In genomic region chr10:72029414-72029813, GRCh38 we compare ENCODE assay signal across 17 cellular contexts. TPM values are rescaled to one million over a fixed set of nuclear protein-coding genes. Genes with fewer than 3 reads are reported as not detected.
DNase-seq lines count a peak whose midpoint lies in the region; ATAC-seq and TF ChIP-seq lines count a peak whose summit lies in the region.
"Had no signal": no experiment of that assay in that cellular context is flagged by ENCODE, and none has a peak within 500 bp of the region (broad histone marks: within the 10 kb centered on the region; RNA-seq: fewer than 3 reads in every experiment).

No MANE protein-coding gene starts in this region.

- H3K4me3 ChIP-seq in right cardiac atrium (ENCODE audit: low read length) (no peak overlapping the region), gastrocnemius medialis (no peak overlapping the region), gastroesophageal sphincter (no peak overlapping the region)
- H3K4me3 ChIP-seq: BLaER1 treated with 17β-estradiol and CSF1 and Interleukin-3, amounts not matched to agents 10 nM and 100 nM; GM12878; GM23248; HAP-1 had no signal

- DNase-seq in right cardiac atrium (no peak), left ventricle myocardium superior (no peak), nephron progenitor cell (no peak), gastrocnemius medialis (no peak), type B pancreatic cell (ENCODE audit: extremely low spot score, unreplicated experiment) (no peak), OCI-M1 (lab: John Stamatoyannopoulos, UW) (no peak)
- DNase-seq: Calu3; CD8-positive, alpha-beta T cell; DND-41; EL; GM23248; IMR-90 had no signal

- peaks cover 97% of the 10 kb centered on the region for H3K4me1 Mint-ChIP-seq in nephron progenitor cell
- H3K4me1 Mint-ChIP-seq in type B pancreatic cell (ENCODE audit: unreplicated experiment), result peaks cover 31% of the 10 kb centered on the region
- H3K4me1 Mint-ChIP-seq: B cell had no signal

- ATAC-seq in right cardiac atrium (no peak), left ventricle myocardium superior (no peak), gastrocnemius medialis (no peak), gastroesophageal sphincter (no peak)
- ATAC-seq: CD8-positive, alpha-beta T cell; GM12878 had no signal

- TF ChIP-seq POLR2A in gastrocnemius medialis (IDR thresholded peaks at IDR 0.05) (no peak), gastroesophageal sphincter (IDR thresholded peaks at IDR 0.05) (no peak)

- H3K27ac ChIP-seq in right cardiac atrium (ENCODE audit: low read length) (peak overlapping the region; percentile 40), gastrocnemius medialis (peak overlapping the region; percentile 57 to 76 (median 72)), gastroesophageal sphincter (no peak overlapping the region)
- H3K27ac ChIP-seq: BLaER1 treated with 17β-estradiol and CSF1 and Interleukin-3, amounts not matched to agents 10 nM and 100 nM; GM23248 had no signal

- intact Hi-C loops in right cardiac atrium (cut with DNase I), result no loop called here
- intact Hi-C loops in left ventricle myocardium superior (cut with micrococcal nuclease), result no loop called here
- intact Hi-C loops in gastrocnemius medialis (cut with DNase I; ENCODE audit: low total_unique reads), result no loop called here

- WGBS in right cardiac atrium, result 83% methylated on average over 1 of the region's 1 CpG
- WGBS in gastroesophageal sphincter (ENCODE audit: low coverage in 1 of 2), 2 donors, result 89 to 92% methylated on average over 1 of the region's 1 CpG

- H3K27me3 Mint-ChIP-seq in nephron progenitor cell (ENCODE audit: low read depth, poor library complexity) (peaks cover 7% of the 10 kb centered on the region), type B pancreatic cell (no peaks in the 10 kb centered on the region)

- no peaks in the 10 kb centered on the region for H3K27me3 ChIP-seq in right cardiac atrium (ENCODE audit: control insufficient read depth, insufficient read depth)
- H3K27me3 ChIP-seq in gastrocnemius medialis, result no peaks in the 10 kb centered on the region
- no peaks in the 10 kb centered on the region for H3K27me3 ChIP-seq in gastroesophageal sphincter
- H3K27me3 ChIP-seq: BLaER1 treated with 17β-estradiol and CSF1 and Interleukin-3, amounts not matched to agents 10 nM and 100 nM had no signal

- in situ Hi-C loops in gastrocnemius medialis (cut with MboI; ENCODE audit: low sequenced_read_pairs in 4 of 4), result no loop called here

- no peak for TF ChIP-seq EP300 in gastroesophageal sphincter (IDR thresholded peaks at IDR 0.05)

- H3K27ac Mint-ChIP-seq in nephron progenitor cell (no peak overlapping the region), type B pancreatic cell (no peak overlapping the region)
- H3K27ac Mint-ChIP-seq: B cell; CD8-positive, alpha-beta T cell had no signal

- H3K36me3 Mint-ChIP-seq in nephron progenitor cell (ENCODE audit: low read depth), result no peaks in the 10 kb centered on the region
- H3K36me3 Mint-ChIP-seq in type B pancreatic cell, result no peaks in the 10 kb centered on the region
- H3K36me3 Mint-ChIP-seq: CD8-positive, alpha-beta T cell had no signal

- no peaks in the 10 kb centered on the region for H3K36me3 ChIP-seq in gastrocnemius medialis
- H3K36me3 ChIP-seq in gastroesophageal sphincter, result no peaks in the 10 kb centered on the region
- H3K36me3 ChIP-seq: BLaER1 treated with 17β-estradiol and CSF1 and Interleukin-3, amounts not matched to agents 10 nM and 100 nM; HAP-1 had no signal

- H3K9me3 Mint-ChIP-seq in nephron progenitor cell (peaks cover 5% of the 10 kb centered on the region), type B pancreatic cell (no peaks in the 10 kb centered on the region)
- H3K9me3 Mint-ChIP-seq: CD8-positive, alpha-beta T cell had no signal

- peaks cover 11% of the 10 kb centered on the region for H3K4me1 ChIP-seq in right cardiac atrium (ENCODE audit: control insufficient read depth, insufficient read depth, low read length)
- H3K4me1 ChIP-seq in gastrocnemius medialis, result peaks cover 23 to 30% of the 10 kb centered on the region in 2 donors
- peaks cover 0 to 7% (median 0%) of the 10 kb centered on the region in 3 donors for H3K4me1 ChIP-seq in gastroesophageal sphincter
- H3K4me1 ChIP-seq: HAP-1 had no signal

- TF ChIP-seq CTCF in nephron progenitor cell (IDR thresholded peaks at IDR 0.05) (no peak), gastrocnemius medialis (IDR thresholded peaks at IDR 0.05 in 4 of 5, conservative IDR thresholded peaks at IDR 0.05 in 1 of 5) (no peak), gastroesophageal sphincter (IDR thresholded peaks at IDR 0.05) (no peak), type B pancreatic cell (conservative IDR thresholded peaks at IDR 0.05) (no peak)

- no peaks in the 10 kb centered on the region for H3K9me3 ChIP-seq in right cardiac atrium (ENCODE audit: control insufficient read depth, low read length)
- H3K9me3 ChIP-seq in gastrocnemius medialis, result no peaks in the 10 kb centered on the region
- H3K9me3 ChIP-seq in gastroesophageal sphincter, result no peaks in the 10 kb centered on the region
- H3K9me3 ChIP-seq: BLaER1 treated with 17β-estradiol and CSF1 and Interleukin-3, amounts not matched to agents 10 nM and 100 nM; HAP-1 had no signal

- H3K4me3 Mint-ChIP-seq in nephron progenitor cell (peak overlapping the region; percentile 15), type B pancreatic cell (no peak overlapping the region)
- H3K4me3 Mint-ChIP-seq: B cell; CD8-positive, alpha-beta T cell had no signal

RNA-seq across cellular contexts. Expression of gene SPOCK2, which starts 58.9 kb away (rescaled TPM):
- total RNA-seq in right cardiac atrium (10 to 100 TPM in 1 of 4 donors, 1 to 10 TPM in 3; 4.9 to 10.9 (median 6.9) TPM), left ventricle myocardium superior (12.7 TPM), gastrocnemius medialis (1 to 10 TPM; 3.4 to 6.7 (median 5.3) TPM), gastroesophageal sphincter (1 to 10 TPM; 6.2 to 9.2 (median 7.9) TPM), type B pancreatic cell (ENCODE audit: low replicate concordance) (13.8 TPM in 2 replicates)
- polyA plus RNA-seq in right cardiac atrium, result 12.8 TPM
- total RNA-seq: GM23248, IMR-90 had no signal

Comparison
In these comparisons a context has a peak if more than half of its experiments do, and no peak if none do; other contexts are left out.
1. H3K27ac ChIP-seq: peak in right cardiac atrium (single experiment) and gastrocnemius medialis (4 of 4); none in gastroesophageal sphincter (0 of 4).